ENCODE assay signal across 13 cellular contexts in genomic region chr2:230471074-230471473, GRCh38. TPM values are rescaled to one million over a fixed set of nuclear protein-coding genes. Genes with fewer than 3 reads are reported as not detected.
DNase-seq lines count a peak whose midpoint lies in the region; ATAC-seq lines count a peak whose summit lies in the region.
"Had no signal": no experiment of that assay in that cellular context is flagged by ENCODE, and none has a peak within 500 bp of the region (broad histone marks: within the 10 kb centered on the region; RNA-seq: fewer than 3 reads in every experiment).

No MANE protein-coding gene starts in this region.

- H3K27me3 Mint-ChIP-seq in T-helper 2 cell treated with Interferon-gamma antibody and Interleukin-4, amounts not matched to agents 5 μg/mL and 100 μg/mL, for 36 hours (ENCODE audit: low read depth): no peaks in the 10 kb centered on the region
- H3K27me3 Mint-ChIP-seq in naive thymus-derived CD8-positive, alpha-beta T cell: no peaks in the 10 kb centered on the region
- H3K27me3 Mint-ChIP-seq: dendritic cell treated with granulocyte-macrophage colony-stimulating factor and Interleukin-4, amounts not matched to agents 40 ng/mL and 50 ng/mL, for 4 days had no signal

- H3K4me1 Mint-ChIP-seq in T-helper 2 cell treated with Interferon-gamma antibody and Interleukin-4, amounts not matched to agents 5 μg/mL and 100 μg/mL, for 36 hours (ENCODE audit: low read depth): peaks cover 36% of the 10 kb centered on the region
- H3K4me1 Mint-ChIP-seq in naive thymus-derived CD8-positive, alpha-beta T cell: peaks cover 29 to 54% (median 36%) of the 10 kb centered on the region in 4 donors

- ATAC-seq in GM21360 (IDR thresholded peaks at IDR 0.05; ENCODE audit: unreplicated experiment): peak; percentile 56
- peak; percentile 46 for ATAC-seq in HG03521 (IDR thresholded peaks at IDR 0.05; ENCODE audit: unreplicated experiment)
- ATAC-seq in naive thymus-derived CD8-positive, alpha-beta T cell: no peak
- ATAC-seq in GM18517 (IDR thresholded peaks at IDR 0.05; ENCODE audit: unreplicated experiment): no peak

- H3K4me3 Mint-ChIP-seq in T-helper 2 cell treated with Interferon-gamma antibody and Interleukin-4, amounts not matched to agents 5 μg/mL and 100 μg/mL, for 36 hours: no peak overlapping the region
- H3K4me3 Mint-ChIP-seq in naive thymus-derived CD8-positive, alpha-beta T cell: peak overlapping the region in 2 of 10 donors; percentile 20 to 33
- H3K4me3 Mint-ChIP-seq: dendritic cell treated with granulocyte-macrophage colony-stimulating factor and Interleukin-4, amounts not matched to agents 40 ng/mL and 50 ng/mL, for 4 days had no signal

- H3K9me3 Mint-ChIP-seq in T-helper 2 cell treated with Interferon-gamma antibody and Interleukin-4, amounts not matched to agents 5 μg/mL and 100 μg/mL, for 36 hours: peaks cover 13% of the 10 kb centered on the region
- peaks cover 0 to 4% (median 0%) of the 10 kb centered on the region in 9 donors for H3K9me3 Mint-ChIP-seq in naive thymus-derived CD8-positive, alpha-beta T cell

- peak overlapping the region; percentile 29 for H3K27ac Mint-ChIP-seq in T-helper 2 cell treated with Interferon-gamma antibody and Interleukin-4, amounts not matched to agents 5 μg/mL and 100 μg/mL, for 36 hours
- peak overlapping the region; percentile 8 to 95 (median 86) for H3K27ac Mint-ChIP-seq in naive thymus-derived CD8-positive, alpha-beta T cell
- H3K27ac Mint-ChIP-seq: dendritic cell treated with granulocyte-macrophage colony-stimulating factor and Interleukin-4, amounts not matched to agents 40 ng/mL and 50 ng/mL, for 4 days had no signal

- peaks cover 87% of the 10 kb centered on the region for H3K36me3 Mint-ChIP-seq in T-helper 2 cell treated with Interferon-gamma antibody and Interleukin-4, amounts not matched to agents 5 μg/mL and 100 μg/mL, for 36 hours (ENCODE audit: low read depth)
- peaks cover 32 to 72% (median 58%) of the 10 kb centered on the region in 3 donors for H3K36me3 Mint-ChIP-seq in naive thymus-derived CD8-positive, alpha-beta T cell

- no peak for DNase-seq in T-helper 2 cell treated with Interferon-gamma antibody and Interleukin-4, amounts not matched to agents 5 μg/mL and 100 μg/mL, for 36 hours (ENCODE audit: low spot score)
- DNase-seq in T-helper 2 cell: no peak
- DNase-seq in naive thymus-derived CD8-positive, alpha-beta T cell: no peak
- DNase-seq in NCI-H1092 treated with DMSO at 0.1 percent for 48 hours (lab: John Stamatoyannopoulos, UW): no peak
- DNase-seq in NK-92 (lab: John Stamatoyannopoulos, UW; ENCODE audit: unreplicated experiment): no peak
- DNase-seq: 8988T, amygdala, NCI-H2227 treated with DMSO at 0.1 percent for 48 hours, small intestine had no signal

- POLR2A ChIA-PET in naive thymus-derived CD8-positive, alpha-beta T cell (lab: Charles Lee): interaction anchor here (0.6 to 1.1 kb wide), 4 partner anchors 27 to 311 kb away, joined by 3 to 4 read pairs (median 3); no protein-coding TSS in a partner anchor

RNA-seq across cellular contexts. Expression of gene SP100, which starts 55.1 kb away (rescaled TPM):
- total RNA-seq in naive thymus-derived CD8-positive, alpha-beta T cell: 100 to 1,000 TPM; 209 to 221 TPM
- polyA plus RNA-seq in naive thymus-derived CD8-positive, alpha-beta T cell: 100 to 1,000 TPM in 1 of 3 donors, 10 to 100 TPM in 2; 81.0 to 174 (median 91.1) TPM

Comparison
In these comparisons a context has a peak if more than half of its experiments do, and no peak if none do; other contexts are left out.
1. ATAC-seq: peak in GM21360 (single experiment) and HG03521 (single experiment); none in naive thymus-derived CD8-positive, alpha-beta T cell (0 of 2) and GM18517 (single experiment).